Comparison of ENCODE assay signal across 8 cellular contexts in genomic region chr16:77171750-77172635, GRCh38. TPM values are rescaled to one million over a fixed set of nuclear protein-coding genes. Genes with fewer than 3 reads are reported as not detected.
A peak's percentile ranks its signal among the peaks of the same experiment; 100 is the strongest.
DNase-seq lines count a peak whose midpoint lies in the region; ATAC-seq and TF ChIP-seq lines count a peak whose summit lies in the region.

No MANE protein-coding gene starts in this region.

- 51 to 69% methylated on average over 5 of the region's 5 CpGs for WGBS in testis, 2 donors

- H3K4me1 ChIP-seq in testis: no peaks in the 10 kb centered on the region

- ATAC-seq in GM19372 (IDR thresholded peaks at IDR 0.05; ENCODE audit: low read depth, unreplicated experiment) (peak; percentile 80), HG03460 (IDR thresholded peaks at IDR 0.05; ENCODE audit: unreplicated experiment) (peak; percentile 83)

- H3K27ac Mint-ChIP-seq in MCF 10A (ENCODE audit: low read depth, unreplicated experiment): no peak overlapping the region

- H3K36me3 ChIP-seq in kidney epithelial cell (ENCODE audit: control insufficient read depth, insufficient read depth, low read length) (no peaks in the 10 kb centered on the region), testis (ENCODE audit: low read depth, missing control alignments) (no peaks in the 10 kb centered on the region)

- CTCF ChIA-PET in MCF 10A (lab: Yijun Ruan, JAX): interaction anchor here (0.5 to 5.1 kb wide), 62 partner anchors 9 to 1689 kb away, joined by 3 to 86 read pairs (median 4); partner anchors contain the start of gene CNTNAP4

- H3K36me3 Mint-ChIP-seq in MCF 10A (ENCODE audit: insufficient read depth, unreplicated experiment): no peaks in the 10 kb centered on the region

- H3K27me3 Mint-ChIP-seq in MCF 10A (ENCODE audit: insufficient read depth, unreplicated experiment): no peaks in the 10 kb centered on the region

- H3K27me3 ChIP-seq in kidney epithelial cell (ENCODE audit: control insufficient read depth, insufficient read depth, low read length) (no peaks in the 10 kb centered on the region), testis (no peaks in the 10 kb centered on the region)

- H3K4me3 Mint-ChIP-seq in MCF 10A (ENCODE audit: unreplicated experiment): no peak overlapping the region

- POLR2A ChIA-PET in MCF 10A (lab: Yijun Ruan, JAX): interaction anchor here (0.6 to 1.1 kb wide), 4 partner anchors 12 to 1524 kb away, joined by 3 to 5 read pairs (median 4); partner anchors contain the start of genes KARS1, MON1B and TERF2IP

- H3K9me3 Mint-ChIP-seq in MCF 10A (ENCODE audit: unreplicated experiment): no peaks in the 10 kb centered on the region

- intact Hi-C loops in MCF 10A (cut with micrococcal nuclease): loop anchor here (1.0 to 5.0 kb wide), 6 partner anchors 129 to 1383 kb away; no protein-coding TSS in a partner anchor
- intact Hi-C loops in testis (cut with DNase I; ENCODE audit: low total_unique reads): no loop called here

- TF ChIP-seq CTCF in MCF 10A (IDR thresholded peaks at IDR 0.05; ENCODE audit: unreplicated experiment) (peak; percentile 77), kidney epithelial cell (IDR thresholded peaks at IDR 0.05; ENCODE audit: insufficient read depth, low read length, poor library complexity, severe bottlenecking) (peak; percentile 54), testis (IDR thresholded peaks at IDR 0.05) (peak; percentile 64 to 80 (median 76))

- no peaks in the 10 kb centered on the region for H3K9me3 ChIP-seq in testis

- peak; percentile 39 to 87 (median 41) for DNase-seq in NCI-H1417 (lab: John Stamatoyannopoulos, UW)
- DNase-seq in NCI-H1417 treated with DMSO at 0.1 percent for 48 hours (lab: John Stamatoyannopoulos, UW): no peak
- peak; percentile 73 for DNase-seq in NCI-H748 (lab: John Stamatoyannopoulos, UW; ENCODE audit: unreplicated experiment)
- peak; percentile 77 for DNase-seq in MCF 10A (ENCODE audit: unreplicated experiment)
- no peak for DNase-seq in kidney epithelial cell (ENCODE audit: low read depth)
- DNase-seq in testis: peak; percentile 62

- H3K27ac ChIP-seq in testis: no peak overlapping the region

- H3K4me1 Mint-ChIP-seq in MCF 10A (ENCODE audit: insufficient read depth, unreplicated experiment): no peaks in the 10 kb centered on the region

- BruUV-seq in MCF 10A (replicated peaks; lab: Mats Ljungman, UMichigan): no TSS peak

- H3K4me3 ChIP-seq in kidney epithelial cell (ENCODE audit: low read depth, low read length) (no peak overlapping the region), testis (no peak overlapping the region)

- TF ChIP-seq POLR2A in testis (IDR thresholded peaks at IDR 0.05): no peak

RNA-seq across cellular contexts. Expression of gene MON1B, which starts 19.0 kb away (rescaled TPM):
- 70.5 and 71.1 TPM in 2 replicates for total RNA-seq in MCF 10A (2022)
- 30.0 and 57.1 TPM in 2 replicates for total RNA-seq in kidney epithelial cell
- 10 to 100 TPM; 25.4 to 30.5 TPM for total RNA-seq in testis
- 18.6 TPM for polyA plus RNA-seq in testis (ENCODE audit: insufficient read depth, low read depth, low replicate concordance)

RNA-seq across cellular contexts. Expression of gene SYCE1L, which starts 27.2 kb away (rescaled TPM):
- total RNA-seq in MCF 10A (2022) (9.0 and 12.2 TPM in 2 replicates), kidney epithelial cell (3.4 and 7.5 TPM in 2 replicates), testis (1 to 10 TPM; 7.8 to 7.9 TPM)
- polyA plus RNA-seq in testis (ENCODE audit: insufficient read depth, low read depth, low replicate concordance): 20.7 TPM

Comparison
In these comparisons a context has a peak if more than half of its experiments do, and no peak if none do; other contexts are left out.
1. DNase-seq: peak in NCI-H1417 (3 of 3), NCI-H748 (single experiment), MCF 10A (single experiment) and testis (single experiment); none in NCI-H1417 treated with DMSO at 0.1 percent for 48 hours (single experiment) and kidney epithelial cell (single experiment).
2. Peak in every context shown above with its lines, with median percentiles within 50 percentile points of each other: CTCF ChIP-seq.